ENCODE assay signal across 11 cellular contexts in genomic region chr2:176455865-176456291, GRCh38.
DNase-seq lines count a peak whose midpoint lies in the region; ATAC-seq, FAIRE-seq and TF ChIP-seq lines count a peak whose summit lies in the region.
"Had no signal": no experiment of that assay in that cellular context is flagged by ENCODE, and none has a peak within 500 bp of the region (broad histone marks: within the 10 kb centered on the region; RNA-seq: fewer than 3 reads in every experiment).

No MANE protein-coding gene starts in this region.

- H3K4me3 ChIP-seq in AG10803 (ENCODE audit: low read length) (no peak overlapping the region), HFF-Myc (replicated peaks; ENCODE audit: low read depth, low read length) (no peak overlapping the region), H1 (ENCODE audit: extremely low read depth in 1 of 4, insufficient read depth in 2 of 4, low read depth in 3 of 4, low read length in 4 of 4) (no peak overlapping the region), mucosa of descending colon (no peak overlapping the region)
- H3K4me3 ChIP-seq: right lobe of liver had no signal

- no peak overlapping the region for H3K14ac ChIP-seq in H1 (ENCODE audit: insufficient read length)

- H2BK12ac ChIP-seq in H1 (ENCODE audit: low read depth, low read length) = no peak overlapping the region

- no peaks in the 10 kb centered on the region for H4K20me1 ChIP-seq in H1 (replicated peaks in 1 of 2; ENCODE audit: control insufficient read depth in 1 of 2, insufficient read depth in 2 of 2, low read length in 2 of 2)

- H3K79me2 ChIP-seq in H1 (ENCODE audit: control insufficient read depth in 1 of 2, insufficient read depth in 2 of 2, low read length in 2 of 2) = no peaks in the 10 kb centered on the region

- no peak overlapping the region for H3K23ac ChIP-seq in H1 (ENCODE audit: insufficient read length)

- TF ChIP-seq RAD21 in H1 (IDR thresholded peaks at IDR 0.05 in 1 of 2, conservative IDR thresholded peaks at IDR 0.05 in 1 of 2; ENCODE audit: low read depth in 2 of 2, low read length in 2 of 2) = no peak

- H4K91ac ChIP-seq in H1 (replicated peaks; ENCODE audit: insufficient read length, low read length) = no peak overlapping the region

- H3K9me3 ChIP-seq in H1 (ENCODE audit: insufficient read depth in 2 of 2, low read depth in 1 of 2, low read length in 1 of 2) (no peaks in the 10 kb centered on the region), mucosa of descending colon (no peaks in the 10 kb centered on the region)

- H3K4me1 ChIP-seq in H1 (replicated peaks in 1 of 4; ENCODE audit: control insufficient read depth in 3 of 4, insufficient read depth in 4 of 4, low read length in 3 of 4) = peaks cover 0 to 6% (median 1%) of the 10 kb centered on the region in 4 experiments; a peak in 4 of 7 replicates
- H3K4me1 ChIP-seq in mucosa of descending colon (ENCODE audit: low read depth) = no peaks in the 10 kb centered on the region

- no peak overlapping the region for H3K27ac ChIP-seq in H1 (ENCODE audit: low read depth, low read length)
- H3K27ac ChIP-seq: right lobe of liver had no signal

- no peak overlapping the region for H2AK5ac ChIP-seq in H1 (ENCODE audit: low read depth, low read length)

- H3K27me3 Mint-ChIP-seq in chondrocyte (ENCODE audit: low read depth) = peaks cover 56% of the 10 kb centered on the region

- 71% methylated on average over 3 of the region's 3 CpGs; no CpG with 5 or more reads in 1 of the 2 experiments for WGBS in H1 (ENCODE audit: extremely low coverage in 1 of 2, insufficient coverage in 1 of 2, insufficient read length in 1 of 2, insufficient replicate concordance in 2 of 2, low coverage in 1 of 2, low lambda C conversion rate in 2 of 2, missing lambda C conversion rate in 1 of 2), 2 experiments

- H3K36me3 Mint-ChIP-seq in chondrocyte (ENCODE audit: low read depth) = no peaks in the 10 kb centered on the region

- no peak overlapping the region for H2BK120ac ChIP-seq in H1 (replicated peaks; ENCODE audit: low read depth, low read length)

- DNase-seq in AG10803 (ENCODE audit: low read depth) (peak; percentile 94), HFF-Myc (ENCODE audit: extremely low read depth, low read depth) (peak; percentile 37), H1 (ENCODE audit: low read depth in 1 of 2, low spot score in 2 of 2) (no peak), mucosa of descending colon (peak; percentile 8 to 46 (median 29)), chondrocyte (ENCODE audit: low spot score) (no peak)
- DNase-seq in activated effector memory CD4-positive, alpha-beta T cell treated with anti-CD3 and anti-CD28 coated beads, Interleukin-2, amount 50 U/mL, for 16 hours = no peak
- DNase-seq: activated naive CD4-positive, alpha-beta T cell treated with anti-CD3 and anti-CD28 coated beads for 36 hours; right lobe of liver had no signal

- TF ChIP-seq POLR2A in H1 (IDR thresholded peaks at IDR 0.05; ENCODE audit: control extremely low read depth in 1 of 2, low read depth in 2 of 2, low read length in 2 of 2) = no peak

- H3K4me2 ChIP-seq in H1 (ENCODE audit: insufficient read depth in 1 of 2, low read depth in 2 of 2, low read length in 2 of 2) = no peak overlapping the region

- H2BK5ac ChIP-seq in H1 (ENCODE audit: low read depth, low read length) = no peak overlapping the region

- ATAC-seq in mucosa of descending colon (peak; percentile 61), GM21423 (IDR thresholded peaks at IDR 0.05; ENCODE audit: unreplicated experiment) (no peak), GM18858 (IDR thresholded peaks at IDR 0.05; ENCODE audit: unreplicated experiment) (no peak)

- H3K9ac ChIP-seq in H1 (replicated peaks in 1 of 4; ENCODE audit: extremely low read depth in 1 of 4, low read depth in 3 of 4, low read length in 3 of 4) = 0 out of 7 replicates have a peak overlapping the region, but pooled peaks of 1 of the 4 experiments have one; percentile 14

- H3K79me1 ChIP-seq in H1 (ENCODE audit: low read depth, low read length) = no peaks in the 10 kb centered on the region

- H2BK15ac ChIP-seq in H1 (ENCODE audit: low read length) = no peak overlapping the region

- no peak for FAIRE-seq in H1 (lab: Jason Lieb, UNC)

- POLR2A ChIA-PET in H1 (lab: Charles Lee; ENCODE audit: partially characterized antibody) = no interaction called here

- no peak overlapping the region for H3K18ac ChIP-seq in H1 (ENCODE audit: extremely low read depth, low read length)

- H2BK20ac ChIP-seq in H1 (ENCODE audit: low read length) = no peak overlapping the region

- H3K23me2 ChIP-seq in H1 (ENCODE audit: low read depth, low read length) = no peaks in the 10 kb centered on the region

- no peaks in the 10 kb centered on the region for H3K9me3 Mint-ChIP-seq in chondrocyte (ENCODE audit: low read depth)
- H3K9me3 Mint-ChIP-seq: activated naive CD4-positive, alpha-beta T cell treated with anti-CD3 and anti-CD28 coated beads for 36 hours; stimulated activated naive CD8-positive, alpha-beta T cell treated with anti-CD3 and anti-CD28 coated beads, Interleukin-15, Interleukin-2, amounts not matched to agents 100 ng/mL and 50 ng/mL, for 24 hours had no signal

- no peak for TF ChIP-seq EP300 in H1 (IDR thresholded peaks at IDR 0.05; ENCODE audit: borderline replicate concordance in 1 of 2, low read depth in 2 of 2, low read length in 2 of 2)

- no peak overlapping the region for H3K4me3 Mint-ChIP-seq in chondrocyte (ENCODE audit: unreplicated experiment)
- H3K4me3 Mint-ChIP-seq: activated naive CD4-positive, alpha-beta T cell treated with anti-CD3 and anti-CD28 coated beads for 36 hours; stimulated activated naive CD8-positive, alpha-beta T cell treated with anti-CD3 and anti-CD28 coated beads, Interleukin-15, Interleukin-2, amounts not matched to agents 100 ng/mL and 50 ng/mL, for 24 hours had no signal

- intact Hi-C loops in mucosa of descending colon (cut with DNase I, micrococcal nuclease) = loop anchor here (2.0 to 10.0 kb wide), 4 partner anchors 99 to 315 kb away; no protein-coding TSS in a partner anchor

- no peak overlapping the region for H4K5ac ChIP-seq in H1 (ENCODE audit: insufficient read length, low read depth, low read length)

- H3K36me3 ChIP-seq in H1 (ENCODE audit: control insufficient read depth in 2 of 4, insufficient read depth in 4 of 4, low read length in 3 of 4) = no peaks in the 10 kb centered on the region
- H3K36me3 ChIP-seq in mucosa of descending colon (ENCODE audit: low read depth) = no peaks in the 10 kb centered on the region
- H3K36me3 ChIP-seq: right lobe of liver had no signal

- H3K4ac ChIP-seq in H1 (replicated peaks; ENCODE audit: insufficient read length, low read depth, low read length) = no peak overlapping the region

- no peak overlapping the region for H2AFZ ChIP-seq in H1 (ENCODE audit: low read length)

- CTCF ChIA-PET in H1 (lab: Charles Lee; ENCODE audit: partially characterized antibody) = interaction anchor here (0.8 to 10.2 kb wide), 29 partner anchors 9 to 598 kb away, joined by 3 to 111 read pairs (median 5); partner anchors contain the start of gene HOXD8

- no peaks in the 10 kb centered on the region for H3K27me3 ChIP-seq in H1 (replicated peaks in 1 of 4; ENCODE audit: control insufficient read depth in 3 of 4, extremely low read depth in 1 of 4, insufficient read depth in 3 of 4, low read length in 3 of 4)
- H3K27me3 ChIP-seq: right lobe of liver had no signal

- no peak overlapping the region for H4K8ac ChIP-seq in H1 (ENCODE audit: extremely low read depth, insufficient read depth, low read length)

- H3K4me1 Mint-ChIP-seq in chondrocyte (ENCODE audit: low read depth) = no peaks in the 10 kb centered on the region

- TF ChIP-seq CTCF in AG10803 (conservative IDR thresholded peaks at IDR 0.05; ENCODE audit: low read length) = no peak
- TF ChIP-seq CTCF in HFF-Myc (IDR thresholded peaks at IDR 0.05; ENCODE audit: low read depth, low read length, missing control alignments) = no peak
- TF ChIP-seq CTCF in H1 (IDR thresholded peaks at IDR 0.05; ENCODE audit: control extremely low read depth in 1 of 3, insufficient read depth in 1 of 3, low read depth in 1 of 3, low read length in 3 of 3) = no peak
- no peak for TF ChIP-seq CTCF in mucosa of descending colon (IDR thresholded peaks at IDR 0.05)
- TF ChIP-seq CTCF in chondrocyte (IDR thresholded peaks at IDR 0.05) = no peak

- no peak overlapping the region for H3K56ac ChIP-seq in H1 (replicated peaks; ENCODE audit: insufficient read length, low read depth, low read length)

- no peak overlapping the region for H3K27ac Mint-ChIP-seq in chondrocyte (ENCODE audit: unreplicated experiment)
- H3K27ac Mint-ChIP-seq: activated naive CD4-positive, alpha-beta T cell treated with anti-CD3 and anti-CD28 coated beads for 36 hours; stimulated activated naive CD8-positive, alpha-beta T cell treated with anti-CD3 and anti-CD28 coated beads, Interleukin-15, Interleukin-2, amounts not matched to agents 100 ng/mL and 50 ng/mL, for 24 hours had no signal

TF ChIP-seq in H1, 55 proteins besides CTCF, POLR2A, EP300 and RAD21:
- no peak for TF ChIP-seq ATF2 (IDR thresholded peaks at IDR 0.05; ENCODE audit: low read length)
- TF ChIP-seq CREB1 (IDR thresholded peaks at IDR 0.05) = peak; percentile 26; the same call in 1 of the 2 replicates
- TF ChIP-seq GABPA (IDR thresholded peaks at IDR 0.05; ENCODE audit: borderline replicate concordance, insufficient read depth, low read length) = no peak
- no peak for TF ChIP-seq RBBP5 (IDR thresholded peaks at IDR 0.05; ENCODE audit: borderline replicate concordance, low read depth, low read length)
- no peak for TF ChIP-seq FOSL1 (IDR thresholded peaks at IDR 0.05; ENCODE audit: insufficient read depth, low read depth, low read length)

Comparison
In these comparisons a context has a peak if more than half of its experiments do, and no peak if none do; other contexts are left out.
1. DNase-seq: peak in AG10803 (single experiment), HFF-Myc (single experiment) and mucosa of descending colon (3 of 3); none in H1 (0 of 2), activated effector memory CD4-positive, alpha-beta T cell treated with anti-CD3 and anti-CD28 coated beads, Interleukin-2, amount 50 U/mL, for 16 hours (single experiment) and chondrocyte (single experiment).